8 cellular contexts compared by ENCODE assay signal in genomic region chr2:193963472-193964119, GRCh38.
DNase-seq lines count a peak whose midpoint lies in the region; ATAC-seq and TF ChIP-seq lines count a peak whose summit lies in the region.

No MANE protein-coding gene starts in this region.

- no peaks in the 10 kb centered on the region for H3K9me3 Mint-ChIP-seq in glutamatergic neuron (ENCODE audit: unreplicated experiment)

- no peaks in the 10 kb centered on the region for H3K36me3 Mint-ChIP-seq in glutamatergic neuron (ENCODE audit: unreplicated experiment)

- no peaks in the 10 kb centered on the region for H3K27me3 Mint-ChIP-seq in glutamatergic neuron (ENCODE audit: unreplicated experiment)

- H3K4me3 Mint-ChIP-seq in glutamatergic neuron (ENCODE audit: unreplicated experiment): no peak overlapping the region

- DNase-seq in NCI-H82 (lab: John Stamatoyannopoulos, UW) (peak; percentile 68), NCI-H82 treated with DMSO at 0.1 percent for 48 hours (lab: John Stamatoyannopoulos, UW; ENCODE audit: unreplicated experiment) (no peak), RPMI7951 (ENCODE audit: low read depth) (peak; percentile 15), glutamatergic neuron (peak; percentile 28), NCI-H1930 (lab: John Stamatoyannopoulos, UW) (no peak)
- no peak for DNase-seq in activated effector memory CD4-positive, alpha-beta T cell treated with Interleukin-2 at 50 U/mL for 16 hours

- no peak overlapping the region for H3K27ac Mint-ChIP-seq in glutamatergic neuron (ENCODE audit: unreplicated experiment)

- peaks cover 20% of the 10 kb centered on the region for H3K4me1 Mint-ChIP-seq in glutamatergic neuron (ENCODE audit: low read depth, unreplicated experiment)

- ATAC-seq in HG02885 (IDR thresholded peaks at IDR 0.05; ENCODE audit: poor library complexity, unreplicated experiment) (peak; percentile 80), GM21576 (IDR thresholded peaks at IDR 0.05; ENCODE audit: unreplicated experiment) (no peak)

- TF ChIP-seq CTCF in glutamatergic neuron (IDR thresholded peaks at IDR 0.05; ENCODE audit: partially characterized antibody, unreplicated experiment): peak; percentile 63

Comparison
In these comparisons a context has a peak if more than half of its experiments do, and no peak if none do; other contexts are left out.
1. DNase-seq: peak in NCI-H82 (single experiment), RPMI7951 (single experiment) and glutamatergic neuron (single experiment); none in NCI-H82 treated with DMSO at 0.1 percent for 48 hours (single experiment), NCI-H1930 (0 of 2) and activated effector memory CD4-positive, alpha-beta T cell treated with Interleukin-2 at 50 U/mL for 16 hours (single experiment).